Comparison of ENCODE assay signal across 13 cellular contexts in the genomic region with DNA sequence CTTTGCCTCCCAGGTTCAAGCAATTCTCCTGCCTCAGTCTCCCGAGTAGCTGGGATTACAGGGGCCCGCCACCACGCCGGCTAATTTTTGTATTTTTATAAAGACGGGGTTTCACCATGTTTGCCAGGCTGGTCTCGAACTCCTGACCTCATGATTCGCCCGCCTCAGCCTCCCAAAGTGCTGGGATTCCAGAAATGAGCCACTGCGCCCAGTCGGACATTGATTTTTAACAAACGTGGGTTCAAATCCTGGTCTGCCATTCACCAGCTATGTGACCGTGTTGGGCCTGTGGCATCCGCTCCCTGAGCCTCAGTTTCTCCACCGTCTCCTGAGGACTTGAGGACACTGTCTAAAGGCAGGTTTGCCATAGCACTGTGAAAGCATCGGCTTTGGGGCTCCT.
A peak's percentile ranks its signal among the peaks of the same experiment; 100 is the strongest.
DNase-seq lines count a peak whose midpoint lies in the region; ATAC-seq and TF ChIP-seq lines count a peak whose summit lies in the region.
"Had no signal": no experiment of that assay in that cellular context is flagged by ENCODE, and none has a peak within 500 bp of the region (broad histone marks: within the 10 kb centered on the region; RNA-seq: fewer than 3 reads in every experiment).

No MANE protein-coding gene starts in this region.

- H3K4me3 ChIP-seq in SU-DHL-6 (ENCODE audit: insufficient read depth, low read length, poor library complexity, severe bottlenecking) (no peak overlapping the region), subcutaneous abdominal adipose tissue (ENCODE audit: low read depth in 1 of 5, low read length in 5 of 5) (no peak overlapping the region)
- H3K4me3 ChIP-seq: breast epithelium, MG63, thyroid gland had no signal

- H3K27me3 Mint-ChIP-seq in effector memory CD8-positive, alpha-beta T cell, result no peaks in the 10 kb centered on the region

- H3K9me3 Mint-ChIP-seq in effector memory CD8-positive, alpha-beta T cell, result no peaks in the 10 kb centered on the region

- H3K4me2 ChIP-seq in SU-DHL-6 (ENCODE audit: low read depth, low read length, poor library complexity, severe bottlenecking), result peak overlapping the region; percentile 68

- peaks cover 62% of the 10 kb centered on the region for H3F3A ChIP-seq in SU-DHL-6 (ENCODE audit: insufficient read depth)

- H3K27me3 ChIP-seq in SU-DHL-6 (ENCODE audit: low read length), result no peaks in the 10 kb centered on the region
- H3K27me3 ChIP-seq in subcutaneous abdominal adipose tissue (ENCODE audit: control insufficient read depth in 5 of 5, insufficient read depth in 4 of 5, low read length in 5 of 5), result peaks cover 0 to 4% (median 0%) of the 10 kb centered on the region in 5 donors
- H3K27me3 ChIP-seq: breast epithelium, MG63, thyroid gland had no signal

- H3K27ac ChIP-seq in SU-DHL-6 (ENCODE audit: low read depth, low read length), result peak overlapping the region; percentile 97
- H3K27ac ChIP-seq in subcutaneous abdominal adipose tissue (ENCODE audit: low read depth, low read length), result peak overlapping the region; percentile 41
- H3K27ac ChIP-seq: thyroid gland had no signal

- peak overlapping the region; percentile 61 for H3K9ac ChIP-seq in SU-DHL-6 (ENCODE audit: low read length)
- peak overlapping the region in 1 of 5 donors; percentile 65 for H3K9ac ChIP-seq in subcutaneous abdominal adipose tissue (ENCODE audit: low read length in 5 of 5)

- no peaks in the 10 kb centered on the region for H4K20me1 ChIP-seq in SU-DHL-6 (ENCODE audit: low read depth, low read length)

- H3K36me3 ChIP-seq in SU-DHL-6 (ENCODE audit: low read length) (no peaks in the 10 kb centered on the region), subcutaneous abdominal adipose tissue (ENCODE audit: control insufficient read depth in 5 of 5, insufficient read depth in 5 of 5, low read length in 5 of 5) (no peaks in the 10 kb centered on the region)
- H3K36me3 ChIP-seq: breast epithelium, MG63, thyroid gland had no signal

- H2AFZ ChIP-seq in SU-DHL-6 (ENCODE audit: low read depth, low read length, severe bottlenecking), result no peak overlapping the region

- peaks cover 11% of the 10 kb centered on the region for H3K36me3 Mint-ChIP-seq in effector memory CD8-positive, alpha-beta T cell (ENCODE audit: insufficient read depth)

- H3K79me2 ChIP-seq in SU-DHL-6 (ENCODE audit: insufficient read depth, low read length), result no peaks in the 10 kb centered on the region

- peaks cover 56 to 67% of the 10 kb centered on the region in 2 donors for H3K4me1 Mint-ChIP-seq in effector memory CD8-positive, alpha-beta T cell (ENCODE audit: low read depth in 2 of 2)

- TF ChIP-seq CTCF in SU-DHL-6 (IDR thresholded peaks at IDR 0.05; ENCODE audit: insufficient read depth, low read length, poor library complexity, severe bottlenecking), result no peak

- no peak for ATAC-seq in effector memory CD8-positive, alpha-beta T cell (replicated peaks)
- no peak for ATAC-seq in HG03159 (IDR thresholded peaks at IDR 0.05; ENCODE audit: unreplicated experiment)

- peak overlapping the region; percentile 86 to 97 for H3K27ac Mint-ChIP-seq in effector memory CD8-positive, alpha-beta T cell

- peak; percentile 48 for DNase-seq in activated effector memory CD4-positive, alpha-beta T cell treated with anti-CD3 and anti-CD28 coated beads, Interleukin-2, amount 50 U/mL, for 16 hours
- no peak for DNase-seq in activated effector memory CD4-positive, alpha-beta T cell treated with Interleukin-2 at 50 U/mL for 16 hours
- DNase-seq in effector memory CD8-positive, alpha-beta T cell, result no peak
- DNase-seq in HUDEP-2 (lab: John Stamatoyannopoulos, UW; ENCODE audit: unreplicated experiment in 76 of 76) (no peak), GM19238 (ENCODE audit: insufficient read length, low spot score) (no peak)
- DNase-seq: activated naive CD4-positive, alpha-beta T cell; MG63; NCI-H526 treated with DMSO at 0.1 percent for 48 hours; thyroid gland had no signal

- no peaks in the 10 kb centered on the region for H3K9me3 ChIP-seq in SU-DHL-6 (ENCODE audit: insufficient read depth, low read length)
- H3K9me3 ChIP-seq in subcutaneous abdominal adipose tissue (ENCODE audit: control insufficient read depth in 5 of 5, low read length in 5 of 5), result no peaks in the 10 kb centered on the region
- H3K9me3 ChIP-seq: breast epithelium, MG63, thyroid gland had no signal

- H3K4me3 Mint-ChIP-seq in effector memory CD8-positive, alpha-beta T cell, result peak overlapping the region; percentile 77 to 80

- H3K4me1 ChIP-seq in subcutaneous abdominal adipose tissue (ENCODE audit: control insufficient read depth in 5 of 5, insufficient read depth in 5 of 5, low read length in 5 of 5), result peaks cover 7 to 74% (median 57%) of the 10 kb centered on the region in 5 donors
- H3K4me1 ChIP-seq: breast epithelium had no signal

- H3K9me2 ChIP-seq in SU-DHL-6 (replicated peaks; ENCODE audit: insufficient read depth, low read length), result no peaks in the 10 kb centered on the region
